In genomic region chr9:123424552-123425225, GRCh38 we compare ENCODE assay signal across 3 cellular contexts.
TF ChIP-seq lines count a peak whose summit lies in the region.

No MANE protein-coding gene starts in this region.

TF ChIP-seq in A549, 52 proteins besides CTCF, POLR2A, EP300 and RAD21 (continued from another document):
- TF ChIP-seq USF2 (IDR thresholded peaks at IDR 0.05), result no peak
TF ChIP-seq in A549: peak in this region for 1.

TF ChIP-seq in K562, 482 proteins besides CTCF, POLR2A, EP300 and RAD21 (continued from another document):
- TF ChIP-seq BCOR (IDR thresholded peaks at IDR 0.05), result peak; percentile 74; the same call in 1 of the 2 replicates
- no peak for TF ChIP-seq TBL1XR1 (IDR thresholded peaks at IDR 0.05; ENCODE audit: low read length in 2 of 2)
- 0 out of 4 replicates have a peak, but pooled peaks of 1 of the 2 experiments have one; percentile 12 for TF ChIP-seq RCOR1 (IDR thresholded peaks at IDR 0.05; ENCODE audit: borderline replicate concordance in 1 of 2, low read depth in 2 of 2, low read length in 2 of 2)
- peak; percentile 73 for TF ChIP-seq ZFP36 (IDR thresholded peaks at IDR 0.05; ENCODE audit: low read depth, low read length, partially characterized antibody)
TF ChIP-seq in K562: peak in this region for 5.

TF ChIP-seq in HepG2, 621 proteins besides CTCF, POLR2A, EP300 and RAD21 (continued from another document):
- no peak for TF ChIP-seq CREM (IDR thresholded peaks at IDR 0.05)
- TF ChIP-seq CREM (CRISPR knock-in tag; IDR thresholded peaks at IDR 0.05), result no peak
- no peak for TF ChIP-seq IRF1 (CRISPR knock-in tag; IDR thresholded peaks at IDR 0.05; ENCODE audit: low read depth)
